ENCODE assay signal across 3 cellular contexts in genomic region chr16:5200123-5200522, GRCh38.
TF ChIP-seq lines count a peak whose summit lies in the region.

No MANE protein-coding gene starts in this region.

TF ChIP-seq in A549, 52 proteins besides CTCF, POLR2A, EP300 and RAD21:
- no peak for TF ChIP-seq EHMT2 (IDR thresholded peaks at IDR 0.05; ENCODE audit: low read depth)
- no peak for TF ChIP-seq RNF2 (IDR thresholded peaks at IDR 0.05; ENCODE audit: borderline replicate concordance, low read depth)
- TF ChIP-seq RARB (CRISPR knock-in tag; IDR thresholded peaks at IDR 0.05): no peak
- TF ChIP-seq FOSB (CRISPR knock-in tag; IDR thresholded peaks at IDR 0.05): no peak
- TF ChIP-seq REST (IDR thresholded peaks at IDR 0.05): no peak
- no peak for TF ChIP-seq ELK1 (IDR thresholded peaks at IDR 0.05; ENCODE audit: low read depth, low read length)
- TF ChIP-seq MAZ (IDR thresholded peaks at IDR 0.05; ENCODE audit: borderline replicate concordance, low read depth, low read length): no peak
- no peak for TF ChIP-seq NFE2L2 (conservative IDR thresholded peaks at IDR 0.05; ENCODE audit: low read length)

TF ChIP-seq in HCT116, 20 proteins besides CTCF, POLR2A, EP300 and RAD21:
- TF ChIP-seq TCF7L2 (IDR thresholded peaks at IDR 0.05; ENCODE audit: borderline replicate concordance, extremely low read depth, insufficient read depth, insufficient read length) (no peak), SIN3A (IDR thresholded peaks at IDR 0.05; ENCODE audit: low read depth) (no peak), REST (IDR thresholded peaks at IDR 0.05; ENCODE audit: low read depth) (no peak), ELF1 (IDR thresholded peaks at IDR 0.05; ENCODE audit: borderline replicate concordance, low read depth) (no peak), EZH2 (IDR thresholded peaks at IDR 0.05) (no peak), EZH2phosphoT487 (IDR thresholded peaks at IDR 0.05; ENCODE audit: borderline replicate concordance) (no peak), FOSL1 (IDR thresholded peaks at IDR 0.05; ENCODE audit: low read depth) (no peak), CEBPB (IDR thresholded peaks at IDR 0.05; ENCODE audit: low read depth) (no peak), JUND (IDR thresholded peaks at IDR 0.05) (no peak), EGR1 (IDR thresholded peaks at IDR 0.05; ENCODE audit: low read depth) (no peak), YY1 (IDR thresholded peaks at IDR 0.05; ENCODE audit: extremely low read depth, insufficient replicate concordance, low read depth, low read length) (no peak), POLR2AphosphoS5 (IDR thresholded peaks at IDR 0.05; ENCODE audit: low read depth, low read length) (no peak), ZNF274 (IDR thresholded peaks at IDR 0.05; ENCODE audit: low read depth, low read length) (no peak), MAX (IDR thresholded peaks at IDR 0.05) (no peak), ATF3 (IDR thresholded peaks at IDR 0.05) (no peak)

TF ChIP-seq in H1, 55 proteins besides CTCF, POLR2A, EP300 and RAD21:
- TF ChIP-seq PHF8 (conservative IDR thresholded peaks at IDR 0.05; ENCODE audit: low read depth, low read length): no peak
- TF ChIP-seq ASH2L (IDR thresholded peaks at IDR 0.05; ENCODE audit: low read length): no peak
